Comparison of ENCODE assay signal across 6 cellular contexts in the genomic region with DNA sequence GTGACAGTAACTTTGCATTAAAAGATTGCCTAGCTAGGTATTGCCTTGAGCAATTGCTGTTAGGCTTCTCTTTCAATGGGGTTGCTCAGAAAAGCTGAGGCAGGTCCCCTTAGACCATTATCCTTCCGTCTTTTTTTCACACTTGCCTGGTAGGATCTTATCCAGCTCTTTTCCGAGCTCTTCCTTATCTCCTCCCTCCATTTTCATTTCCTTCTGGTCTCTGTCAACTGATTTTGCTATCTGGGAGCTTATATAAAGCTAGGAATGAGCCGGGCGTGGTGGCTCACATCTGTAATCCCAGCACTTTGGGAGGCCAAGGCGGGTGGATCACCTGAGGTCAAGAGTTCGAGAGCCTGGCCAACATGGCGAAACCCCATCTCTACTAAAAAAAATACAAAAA.
"Had no signal": no experiment of that assay in that cellular context is flagged by ENCODE, and none has a peak within 500 bp of the region (broad histone marks: within the 10 kb centered on the region; RNA-seq: fewer than 3 reads in every experiment).

No MANE protein-coding gene starts in this region.

- H3K4me1 Mint-ChIP-seq: GM23338 had no signal

- H3K4me3 ChIP-seq: GM23338, K562 had no signal

- H3K27ac Mint-ChIP-seq: GM23338, H9 had no signal

- H3K4me3 Mint-ChIP-seq: GM23338, H9 had no signal

- DNase-seq: H9, HCEC 1CT, IMR-90, KG1 had no signal

- ATAC-seq: GM23338, K562 had no signal
